Comparison of ENCODE assay signal across 11 cellular contexts in genomic region chr16:1920727-1921155, GRCh38. TPM values are rescaled to one million over a fixed set of nuclear protein-coding genes. Genes with fewer than 3 reads are reported as not detected.
DNase-seq lines count a peak whose midpoint lies in the region; ATAC-seq and TF ChIP-seq lines count a peak whose summit lies in the region.
"Had no signal": no experiment of that assay in that cellular context is flagged by ENCODE, and none has a peak within 500 bp of the region (broad histone marks: within the 10 kb centered on the region; RNA-seq: fewer than 3 reads in every experiment).

No MANE protein-coding gene starts in this region.

- H3K79me2 ChIP-seq in MM.1S (ENCODE audit: low read length): no peaks in the 10 kb centered on the region
- no peaks in the 10 kb centered on the region for H3K79me2 ChIP-seq in mesendoderm (ENCODE audit: control insufficient read depth, insufficient read depth, low read length)

- TF ChIP-seq CTCF in GM10266 (IDR thresholded peaks at IDR 0.05; ENCODE audit: control insufficient read depth, insufficient read depth, low read depth, missing control alignments): no peak
- TF ChIP-seq CTCF in MM.1S (IDR thresholded peaks at IDR 0.05; ENCODE audit: low read length): no peak
- TF ChIP-seq CTCF in WTC11 (IDR thresholded peaks at IDR 0.05): no peak
- TF ChIP-seq CTCF in GM13976 (IDR thresholded peaks at IDR 0.05; ENCODE audit: borderline replicate concordance, control extremely low read depth, extremely low read depth, insufficient read depth, missing control alignments): no peak
- no peak for TF ChIP-seq CTCF in ascending aorta (IDR thresholded peaks at IDR 0.05)
- TF ChIP-seq CTCF in RWPE1 (conservative IDR thresholded peaks at IDR 0.05; ENCODE audit: low read depth): no peak

- peaks cover 3% of the 10 kb centered on the region for H3K9me3 Mint-ChIP-seq in WTC11

- no peak overlapping the region for H3K4ac ChIP-seq in mesendoderm (ENCODE audit: low read depth, low read length)

- H3K4me1 ChIP-seq in MM.1S (ENCODE audit: low read length): no peaks in the 10 kb centered on the region
- no peaks in the 10 kb centered on the region for H3K4me1 ChIP-seq in mesendoderm (ENCODE audit: control insufficient read depth, low read depth, low read length)
- H3K4me1 ChIP-seq in ascending aorta: no peaks in the 10 kb centered on the region

- WGBS in mesendoderm (ENCODE audit: extremely low coverage, insufficient coverage, low lambda C conversion rate): no CpG with 5 or more reads among the region's 15 CpGs

- H3K36me3 ChIP-seq in MM.1S (replicated peaks; ENCODE audit: insufficient read depth, low read length) (no peaks in the 10 kb centered on the region), mesendoderm (ENCODE audit: control insufficient read depth, insufficient read depth, low read length) (no peaks in the 10 kb centered on the region), ascending aorta (no peaks in the 10 kb centered on the region)

- H3K27me3 ChIP-seq in MM.1S (replicated peaks; ENCODE audit: insufficient read depth, low read length) (peaks cover 82% of the 10 kb centered on the region), mesendoderm (ENCODE audit: insufficient read depth, low read length, poor library complexity) (peaks cover 34% of the 10 kb centered on the region), ascending aorta (peaks cover 21% of the 10 kb centered on the region)

- H4K5ac ChIP-seq in mesendoderm (ENCODE audit: low read length): no peak overlapping the region

- DNase-seq in GM10266 (ENCODE audit: extremely low spot score): peak; percentile 58
- peak; percentile 45 for DNase-seq in MM.1S
- peak; percentile 83 for DNase-seq in WTC11 (ENCODE audit: low spot score)
- DNase-seq in mesendoderm: peak; percentile 67
- DNase-seq in GM13976 (ENCODE audit: low spot score): no peak
- no peak for DNase-seq in ascending aorta (ENCODE audit: low spot score in 2 of 2)
- no peak for DNase-seq in central memory CD4-positive, alpha-beta T cell
- no peak for DNase-seq in RWPE1 (ENCODE audit: low spot score)
- DNase-seq: NCI-H2171 treated with DMSO at 0.1 percent for 48 hours had no signal

- peak; percentile 83 for ATAC-seq in WTC11

- peak overlapping the region; percentile 15 for H3K56ac ChIP-seq in mesendoderm (ENCODE audit: low read length)

- H3K9ac ChIP-seq in MM.1S (ENCODE audit: low read length): no peak overlapping the region
- H3K9ac ChIP-seq in mesendoderm (ENCODE audit: low read length): no peak overlapping the region

- peak overlapping the region; percentile 17; the same call in 1 of the 2 replicates for H3K4me3 ChIP-seq in MM.1S (ENCODE audit: low read length)
- no peak overlapping the region for H3K4me3 ChIP-seq in mesendoderm (ENCODE audit: low read length)
- H3K4me3 ChIP-seq in ascending aorta: no peak overlapping the region

- H3K27me3 Mint-ChIP-seq in WTC11 (ENCODE audit: low read depth): peaks cover 89% of the 10 kb centered on the region

- no peak overlapping the region for H2BK15ac ChIP-seq in mesendoderm (replicated peaks; ENCODE audit: low read depth)

- H2BK5ac ChIP-seq in mesendoderm (ENCODE audit: low read length): no peak overlapping the region

- H3K27ac ChIP-seq in MM.1S (ENCODE audit: low read length) (no peak overlapping the region), mesendoderm (ENCODE audit: low read depth, low read length) (no peak overlapping the region), ascending aorta (no peak overlapping the region), RWPE1 (no peak overlapping the region)
- H3K27ac ChIP-seq: epithelial cell of prostate had no signal

- peak overlapping the region; percentile 55 for H3K4me3 Mint-ChIP-seq in WTC11

- no peak overlapping the region for H2AK5ac ChIP-seq in mesendoderm (ENCODE audit: low read length)

- H3K23ac ChIP-seq in mesendoderm (ENCODE audit: low read length): no peak overlapping the region

- H3K9me3 ChIP-seq in MM.1S (replicated peaks; ENCODE audit: insufficient read depth, low read length): no peaks in the 10 kb centered on the region
- H3K9me3 ChIP-seq in ascending aorta: no peaks in the 10 kb centered on the region

- POLR2A ChIA-PET in WTC11 (lab: Charles Lee): interaction anchor here (0.6 kb wide), 1 partner anchor 26 kb away, joined by 5 read pairs; no protein-coding TSS in a partner anchor
- POLR2A ChIA-PET in RWPE1 (lab: Yijun Ruan, JAX; ENCODE audit: low non-redundant PET): no interaction called here

- H3K27ac Mint-ChIP-seq in WTC11: no peak overlapping the region

- no peaks in the 10 kb centered on the region for H3K36me3 Mint-ChIP-seq in WTC11

- H3K4me1 Mint-ChIP-seq in WTC11: peaks cover 36% of the 10 kb centered on the region

- in situ Hi-C loops in GM13976 (cut with MboI; ENCODE audit: low sequenced_read_pairs, unreplicated experiment): no loop called here

- 0 out of 2 replicates have a peak overlapping the region, but pooled peaks have one; percentile 33 for H2AFZ ChIP-seq in MM.1S (ENCODE audit: low read length)

- CTCF ChIA-PET in WTC11 (lab: Charles Lee): interaction anchor here (0.6 to 1.6 kb wide), 10 partner anchors 8 to 102 kb away, joined by 3 to 9 read pairs (median 4); partner anchors contain the start of gene MSRB1
- CTCF ChIA-PET in RWPE1 (lab: Yijun Ruan, JAX): interaction anchor here (0.6 to 0.7 kb wide), 2 partner anchors 11 to 57 kb away, joined by 3 read pairs; no protein-coding TSS in a partner anchor

- H3K4me2 ChIP-seq in MM.1S (ENCODE audit: low read depth, low read length): peak overlapping the region; percentile 66
- no peak overlapping the region for H3K4me2 ChIP-seq in mesendoderm (ENCODE audit: low read length)

- no peaks in the 10 kb centered on the region for H3K79me1 ChIP-seq in mesendoderm (ENCODE audit: low read length)

- intact Hi-C loops in ascending aorta (cut with DNase I): no loop called here

- H4K8ac ChIP-seq in mesendoderm (ENCODE audit: low read depth, low read length): no peak overlapping the region

- no peaks in the 10 kb centered on the region for H3F3A ChIP-seq in MM.1S (ENCODE audit: insufficient read depth, low read length)

- H3K9me2 ChIP-seq in MM.1S (replicated peaks; ENCODE audit: insufficient read depth, low read length): no peaks in the 10 kb centered on the region

- no peak overlapping the region for H2BK120ac ChIP-seq in mesendoderm (ENCODE audit: low read depth, low read length)

- no peak overlapping the region for H3K18ac ChIP-seq in mesendoderm (ENCODE audit: low read length)

- H4K20me1 ChIP-seq in MM.1S (ENCODE audit: insufficient read depth, low read length): no peaks in the 10 kb centered on the region

TF ChIP-seq in WTC11, 78 proteins besides CTCF, POLR2A, EP300 and RAD21:
- peak; percentile 52; the same call in 1 of the 2 replicates for TF ChIP-seq SP1 (CRISPR knock-in tag; conservative IDR thresholded peaks at IDR 0.05)
- TF ChIP-seq MXD4 (CRISPR knock-in tag; IDR thresholded peaks at IDR 0.05; ENCODE audit: borderline replicate concordance): no peak
- TF ChIP-seq SMAD3 (CRISPR knock-in tag; IDR thresholded peaks at IDR 0.05; ENCODE audit: borderline replicate concordance): 0 out of 2 replicates have a peak, but pooled peaks have one; percentile 27

RNA-seq across cellular contexts. Expression of gene HS3ST6, which starts 2.5 kb away (rescaled TPM):
- total RNA-seq in WTC11 (2021) (0.41 to 1.0 TPM (median 0.50 TPM) in 3 replicates), ascending aorta (not detected)
- polyA plus RNA-seq in mesendoderm (2013, experiment 1 of 2): not detected
- polyA plus RNA-seq in mesendoderm (2013, experiment 2 of 2): not detected
- total RNA-seq: myocyte had no signal

RNA-seq across cellular contexts. Expression of gene MSRB1, which starts 22.3 kb away (rescaled TPM):
- 26.4 to 29.8 TPM (median 28.3 TPM) in 3 replicates for total RNA-seq in WTC11 (2021)
- 23.6 TPM for polyA plus RNA-seq in mesendoderm (2013, experiment 1 of 2)
- polyA plus RNA-seq in mesendoderm (2013, experiment 2 of 2): 24.3 TPM
- 32.9 TPM for total RNA-seq in ascending aorta

RNA-seq across cellular contexts. Expression of gene RPL3L, which starts 33.7 kb away (rescaled TPM):
- total RNA-seq in WTC11 (2021) (0.77 to 1.1 TPM (median 0.96 TPM) in 3 replicates), ascending aorta (not detected)
- 0.08 TPM for polyA plus RNA-seq in mesendoderm (2013, experiment 1 of 2)
- polyA plus RNA-seq in mesendoderm (2013, experiment 2 of 2): 0.13 TPM

RNA-seq across cellular contexts. Expression of gene NDUFB10, which starts 38.6 kb away (rescaled TPM):
- total RNA-seq in WTC11 (2021) (200 to 228 TPM (median 205 TPM) in 3 replicates), ascending aorta (68.2 TPM)
- 149 TPM for polyA plus RNA-seq in mesendoderm (2013, experiment 1 of 2)
- 156 TPM for polyA plus RNA-seq in mesendoderm (2013, experiment 2 of 2)

RNA-seq across cellular contexts. Expression of gene RPS2, which starts 43.9 kb away (rescaled TPM):
- total RNA-seq in WTC11 (2021) (4,395 to 4,767 TPM (median 4,632 TPM) in 3 replicates), ascending aorta (2,866 TPM)
- 5,567 TPM for polyA plus RNA-seq in mesendoderm (2013, experiment 1 of 2)
- 5,746 TPM for polyA plus RNA-seq in mesendoderm (2013, experiment 2 of 2)

Comparison
In these comparisons a context has a peak if more than half of its experiments do, and no peak if none do; other contexts are left out.
1. DNase-seq: peak in GM10266 (single experiment), MM.1S (single experiment), WTC11 (single experiment) and mesendoderm (single experiment); none in GM13976 (single experiment), ascending aorta (0 of 2), central memory CD4-positive, alpha-beta T cell (single experiment) and RWPE1 (single experiment).